Comparison of ENCODE assay signal across 28 cellular contexts in genomic region chr17:13582776-13583414, GRCh38. TPM values are rescaled to one million over a fixed set of nuclear protein-coding genes. Genes with fewer than 3 reads are reported as not detected.
DNase-seq lines count a peak whose midpoint lies in the region; ATAC-seq and TF ChIP-seq lines count a peak whose summit lies in the region.
"Had no signal": no experiment of that assay in that cellular context is flagged by ENCODE, and none has a peak within 500 bp of the region (broad histone marks: within the 10 kb centered on the region; RNA-seq: fewer than 3 reads in every experiment).

No MANE protein-coding gene starts in this region.

- H3K27ac ChIP-seq in AG04450 (ENCODE audit: low read depth, low read length) (peak overlapping the region; percentile 80), HEK293 (ENCODE audit: extremely low read depth, low read depth, low read length) (no peak overlapping the region), hepatocyte (no peak overlapping the region), foreskin keratinocyte (no peak overlapping the region)
- H3K27ac ChIP-seq: parathyroid adenoma, Peyer's patch, right lobe of liver, suprapubic skin had no signal

- no peak for ATAC-seq in foreskin keratinocyte
- ATAC-seq: activated T-cell treated with anti-CD3 and anti-CD28 coated beads, Interleukin-2, amount 50 U/mL, for 72 hours; natural killer cell; stimulated activated effector memory CD8-positive, alpha-beta T cell treated with anti-CD3 and anti-CD28 coated beads, Interleukin-12 subunit alpha, Interleukin-12 subunit beta, amount 100 ng/mL, for 72 hours had no signal

- H3K36me3 ChIP-seq in HEK293 (ENCODE audit: control insufficient read depth in 2 of 2, insufficient read depth in 1 of 2, low read length in 2 of 2) (no peaks in the 10 kb centered on the region; a peak in 1 of 3 replicates), hepatocyte (replicated peaks; ENCODE audit: insufficient read depth, low read depth) (no peaks in the 10 kb centered on the region)
- H3K36me3 ChIP-seq: Peyer's patch, right lobe of liver, suprapubic skin had no signal

- H3K27me3 ChIP-seq in AG04450 (ENCODE audit: control insufficient read depth, insufficient read depth, low read length) = no peaks in the 10 kb centered on the region
- no peaks in the 10 kb centered on the region for H3K27me3 ChIP-seq in hepatocyte
- H3K27me3 ChIP-seq in foreskin keratinocyte = no peaks in the 10 kb centered on the region
- H3K27me3 ChIP-seq: Peyer's patch, right lobe of liver had no signal

- DNase-seq in AG04450 (ENCODE audit: low read depth, low spot score) (no peak), RPMI7951 (ENCODE audit: low read depth) (peak; percentile 25), hepatocyte (ENCODE audit: low spot score) (no peak), NCI-H1694 treated with DMSO at 0.1 percent for 48 hours (lab: John Stamatoyannopoulos, UW) (no peak), D341Med (ENCODE audit: low spot score) (no peak), foreskin keratinocyte (no peak), NCI-H524 (lab: John Stamatoyannopoulos, UW) (no peak)
- DNase-seq: ACHN; activated naive CD4-positive, alpha-beta T cell treated with anti-CD3 and anti-CD28 coated beads, Interleukin-2, amount 50 U/mL, for 16 hours; activated T-cell treated with anti-CD3 and anti-CD28 coated beads, Interleukin-2, amount 50 U/mL, for 72 hours; CD4-positive, CD25-positive, alpha-beta regulatory T cell; cerebellar nuclear complex; DMS 273 treated with DMSO at 0.1 percent for 48 hours; effector CD4-positive, alpha-beta T cell; GF-D8; Kasumi-1; kidney glomerular epithelial cell; mesendoderm; natural killer cell; NCI-H1417; NCI-H526 treated with DMSO at 0.1 percent for 48 hours; Peyer's patch; right lobe of liver had no signal

- no peak overlapping the region for H2AFZ ChIP-seq in hepatocyte
- H2AFZ ChIP-seq: parathyroid adenoma had no signal

- CTCF ChIA-PET in AG04450 (lab: Charles Lee) (no interaction called here), HEK293 (lab: Yijun Ruan, JAX) (interaction anchor here (2.0 kb wide), 1 partner anchor 11 kb away, joined by 6 read pairs; no protein-coding TSS in a partner anchor)

- TF ChIP-seq CTCF in AG04450 (IDR thresholded peaks at IDR 0.05; ENCODE audit: low read depth, low read length) (no peak), HEK293 (tag by site-specific recombination; IDR thresholded peaks at IDR 0.05) (no peak), hepatocyte (IDR thresholded peaks at IDR 0.05; ENCODE audit: poor library complexity) (no peak), foreskin keratinocyte (conservative IDR thresholded peaks at IDR 0.05) (no peak)

- H3K4me1 ChIP-seq in HEK293 (ENCODE audit: control insufficient read depth, insufficient read depth, low read length) = peaks cover 9% of the 10 kb centered on the region; the same call in 1 of the 2 replicates
- no peaks in the 10 kb centered on the region for H3K4me1 ChIP-seq in hepatocyte (ENCODE audit: insufficient read depth)
- H3K4me1 ChIP-seq in foreskin keratinocyte = no peaks in the 10 kb centered on the region
- H3K4me1 ChIP-seq: parathyroid adenoma, Peyer's patch, right lobe of liver had no signal

- H3K79me2 ChIP-seq in hepatocyte = no peaks in the 10 kb centered on the region
- H3K79me2 ChIP-seq: parathyroid adenoma had no signal

- WGBS in hepatocyte (ENCODE audit: low lambda C conversion rate, missing lambda C conversion rate) = 87% methylated on average over 8 of the region's 8 CpGs

- no peaks in the 10 kb centered on the region; the same call in 1 of the 2 replicates for H3K9me3 ChIP-seq in AG04450 (ENCODE audit: control insufficient read depth, insufficient read depth, low read length)
- no peaks in the 10 kb centered on the region for H3K9me3 ChIP-seq in HEK293 (ENCODE audit: control insufficient read depth, insufficient read depth, low read depth, low read length)
- H3K9me3 ChIP-seq in hepatocyte (ENCODE audit: low read depth) = no peaks in the 10 kb centered on the region
- H3K9me3 ChIP-seq: Peyer's patch, suprapubic skin had no signal

- no peaks in the 10 kb centered on the region for H4K20me1 ChIP-seq in hepatocyte (ENCODE audit: insufficient read depth, poor library complexity, severe bottlenecking)

- H3K4me2 ChIP-seq in hepatocyte = peak overlapping the region; percentile 11

- H3K4me3 ChIP-seq in AG04450 (ENCODE audit: low read depth, low read length) (peak overlapping the region; percentile 40), HEK293 (ENCODE audit: low read depth, low read length) (no peak overlapping the region), hepatocyte (no peak overlapping the region)
- H3K4me3 ChIP-seq: Peyer's patch, right lobe of liver, suprapubic skin had no signal

- POLR2A ChIA-PET in AG04450 (lab: Yijun Ruan, JAX) (no interaction called here), HEK293 (lab: Yijun Ruan, JAX) (no interaction called here)

- no peaks in the 10 kb centered on the region for H3K9me2 ChIP-seq in hepatocyte (replicated peaks; ENCODE audit: insufficient read depth)

TF ChIP-seq in HEK293, 187 proteins besides CTCF, POLR2A, EP300 and RAD21:
- TF ChIP-seq PRDM1 (tag by site-specific recombination; IDR thresholded peaks at IDR 0.05) (peak; percentile 63), ZNF292 (tag by site-specific recombination; IDR thresholded peaks at IDR 0.05; ENCODE audit: borderline replicate concordance, low read depth) (no peak), ZNF362 (tag by site-specific recombination; IDR thresholded peaks at IDR 0.05) (no peak)

RNA-seq across cellular contexts. Expression of gene HS3ST3A1, which starts 18.8 kb away (rescaled TPM):
- polyA plus RNA-seq in AG04450 (2011; rRNA removed) (6.6 and 11.9 TPM in 2 replicates), hepatocyte (1.5 and 2.1 TPM in 2 replicates), foreskin keratinocyte (not detected in 2 replicates)
- 3.6 and 4.2 TPM in 2 replicates for polyA minus RNA-seq in AG04450 (2011; rRNA and poly(A)+ RNA removed)
- total RNA-seq in RPMI7951 (2014; rRNA removed; shearing (Covaris generic)) = 14.7 and 14.9 TPM in 2 replicates
- total RNA-seq in hepatocyte (1.2 and 2.0 TPM in 2 replicates), foreskin keratinocyte (0.14 and 0.28 TPM in 2 replicates)
- total RNA-seq: HT-29 had no signal
